In the genomic region with DNA sequence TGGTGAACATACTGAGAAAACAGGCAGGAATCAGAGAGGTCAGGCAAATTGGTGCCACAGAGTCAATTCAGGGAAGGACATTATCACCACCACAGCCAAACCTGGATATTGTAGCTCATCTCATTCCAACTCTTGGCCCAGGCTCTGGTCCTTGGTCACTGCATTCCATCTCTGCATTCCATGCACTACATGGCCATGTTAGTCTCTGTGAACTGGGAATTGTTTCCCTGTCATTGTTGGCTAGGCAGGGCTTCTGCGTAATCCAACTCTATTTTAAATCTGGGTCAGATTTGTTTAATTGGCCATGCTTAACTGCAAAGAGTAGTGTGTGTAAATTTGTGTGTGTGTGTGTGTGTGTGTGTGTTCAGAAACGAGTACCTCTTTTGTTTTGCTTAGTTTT, we compare ENCODE assay signal across 26 cellular contexts.
A peak's percentile ranks its signal among the peaks of the same experiment; 100 is the strongest.
DNase-seq lines count a peak whose midpoint lies in the region; ATAC-seq, FAIRE-seq and TF ChIP-seq lines count a peak whose summit lies in the region.
"Had no signal": no experiment of that assay in that cellular context is flagged by ENCODE, and none has a peak within 500 bp of the region (broad histone marks: within the 10 kb centered on the region; RNA-seq: fewer than 3 reads in every experiment).

No MANE protein-coding gene starts in this region.

- TF ChIP-seq CTCF in IMR-90 (conservative IDR thresholded peaks at IDR 0.05; ENCODE audit: low read depth, low read length) (no peak), fibroblast of the aortic adventitia (IDR thresholded peaks at IDR 0.05; ENCODE audit: insufficient read depth, low read length) (no peak), D721Med (IDR thresholded peaks at IDR 0.05; ENCODE audit: insufficient read depth, missing control alignments) (no peak)

- no CpG with 5 or more reads among the region's 2 CpGs for WGBS in IMR-90 (ENCODE audit: extremely low coverage in 2 of 2, insufficient read length in 1 of 2), 2 experiments
- no CpG with 5 or more reads among the region's 2 CpGs for WGBS in trophoblast cell (ENCODE audit: extremely low coverage, insufficient coverage, insufficient read length)

- H3K18ac ChIP-seq in IMR-90 (ENCODE audit: low read depth, low read length) (peak overlapping the region; percentile 39), trophoblast cell (ENCODE audit: low read length) (no peak overlapping the region)

- no peak for TF ChIP-seq POLR2A in IMR-90 (IDR thresholded peaks at IDR 0.05; ENCODE audit: low read depth, low read length)

- H3K9me3 ChIP-seq in IMR-90 (ENCODE audit: control insufficient read depth, insufficient read depth, low read length) (no peaks in the 10 kb centered on the region), trophoblast cell (ENCODE audit: insufficient read depth, low read depth, low read length) (no peaks in the 10 kb centered on the region)
- H3K9me3 ChIP-seq: esophagus muscularis mucosa, mucosa of descending colon, neutrophil had no signal

- H3K27me3 ChIP-seq in IMR-90 (ENCODE audit: control insufficient read depth, insufficient read depth, low read length) (no peaks in the 10 kb centered on the region), trophoblast cell (ENCODE audit: insufficient read depth, low read length) (no peaks in the 10 kb centered on the region)
- H3K27me3 ChIP-seq: BLaER1, brain microvascular endothelial cell, esophagus muscularis mucosa, neutrophil had no signal

- peak overlapping the region; percentile 6; the same call in 1 of the 2 replicates for H3K27ac ChIP-seq in IMR-90 (ENCODE audit: insufficient read depth, low read length)
- no peak overlapping the region for H3K27ac ChIP-seq in trophoblast cell (ENCODE audit: low read depth, low read length)
- H3K27ac ChIP-seq: BLaER1, brain microvascular endothelial cell, neutrophil had no signal

- peak; percentile 40 for DNase-seq in AG08395 (ENCODE audit: low spot score)
- no peak for DNase-seq in IMR-90
- peak; percentile 53 for DNase-seq in fibroblast of the aortic adventitia (ENCODE audit: low read depth)
- DNase-seq in mucosa of gallbladder (ENCODE audit: low spot score), result peak; percentile 29
- no peak for DNase-seq in trophoblast cell
- DNase-seq in D721Med (ENCODE audit: insufficient read length, low spot score), result no peak
- no peak for DNase-seq in kidney glomerular epithelial cell (lab: John Stamatoyannopoulos, UW)
- no peak for DNase-seq in NCI-H2196 (lab: John Stamatoyannopoulos, UW; ENCODE audit: unreplicated experiment)
- DNase-seq: activated CD4-positive, alpha-beta T cell treated with anti-CD3 and anti-CD28 coated beads, Interleukin-2, amount 10 ng/mL, durations not matched to agents 24 days and 14 days; brain microvascular endothelial cell; effector memory CD8-positive, alpha-beta T cell; glutamatergic neuron; mucosa of descending colon; NCI-H146; NCI-H524; stimulated activated CD4-positive, alpha-beta T cell treated with anti-CD3 and anti-CD28 coated beads, Interleukin-12 subunit alpha, Interleukin-12 subunit beta, amount 100 ng/mL, for 4 hours; stimulated activated CD4-positive, alpha-beta T cell treated with anti-CD3 and anti-CD28 coated beads, Interleukin-4, amount 100 ng/mL, for 4 hours; stimulated activated naive CD8-positive, alpha-beta T cell treated with anti-CD3 and anti-CD28 coated beads, Interleukin-15, Interleukin-2, amounts not matched to agents 100 U/mL and 50 U/mL, for 24 hours; T-helper 17 cell had no signal

- POLR2A ChIA-PET in IMR-90 (lab: Charles Lee; ENCODE audit: unreplicated experiment), result no interaction called here

- no peak; the same call in 1 of the 2 replicates for ATAC-seq in IMR-90 (ENCODE audit: low read depth)
- ATAC-seq: effector memory CD8-positive, alpha-beta T cell; left lobe of liver; mucosa of descending colon; stimulated activated naive CD8-positive, alpha-beta T cell treated with anti-CD3 and anti-CD28 coated beads, Interleukin-15, Interleukin-2, amounts not matched to agents 100 U/mL and 50 U/mL, for 24 hours; T-helper 17 cell had no signal

- H4K91ac ChIP-seq in IMR-90 (ENCODE audit: insufficient read depth, low read depth, low read length), result peak overlapping the region; percentile 7
- H4K91ac ChIP-seq in trophoblast cell (ENCODE audit: low read depth, low read length), result no peak overlapping the region

- peak overlapping the region; percentile 24; the same call in 1 of the 2 replicates for H3K56ac ChIP-seq in IMR-90 (ENCODE audit: extremely low read depth, insufficient read depth, low read length)

- H3K9ac ChIP-seq in IMR-90 (ENCODE audit: low read depth, low read length), result no peak overlapping the region
- no peak overlapping the region for H3K9ac ChIP-seq in trophoblast cell (ENCODE audit: low read length)
- H3K9ac ChIP-seq: BLaER1 had no signal

- no peaks in the 10 kb centered on the region for H3K36me3 ChIP-seq in IMR-90 (ENCODE audit: control insufficient read depth, insufficient read depth, low read length)
- no peaks in the 10 kb centered on the region for H3K36me3 ChIP-seq in trophoblast cell (ENCODE audit: control insufficient read depth in 1 of 2, insufficient read depth in 2 of 2, low read length in 2 of 2)
- H3K36me3 ChIP-seq: BLaER1, brain microvascular endothelial cell, esophagus muscularis mucosa, neutrophil had no signal

- H2BK20ac ChIP-seq in IMR-90 (ENCODE audit: low read depth, low read length), result peak overlapping the region; percentile 81

- H3K4me1 ChIP-seq in IMR-90 (ENCODE audit: control insufficient read depth, insufficient read depth, low read length) (peaks cover 2% of the 10 kb centered on the region), trophoblast cell (ENCODE audit: control insufficient read depth in 1 of 2, insufficient read depth in 2 of 2, low read length in 2 of 2) (no peaks in the 10 kb centered on the region)
- H3K4me1 ChIP-seq: BLaER1 had no signal

- H2BK15ac ChIP-seq in IMR-90 (ENCODE audit: low read depth, low read length), result peak overlapping the region; percentile 37; the same call in 2 of the 3 replicates

- H2AK5ac ChIP-seq in IMR-90 (ENCODE audit: low read depth, low read length) (peak overlapping the region; percentile 25), trophoblast cell (ENCODE audit: low read length) (no peak overlapping the region)

- no TSS peak for BruUV-seq in IMR-90 (replicated peaks; lab: Mats Ljungman, UMichigan)

- H3K4me3 ChIP-seq in IMR-90 (ENCODE audit: insufficient read depth, low read depth, low read length) (no peak overlapping the region), fibroblast of the aortic adventitia (ENCODE audit: low read depth, low read length) (no peak overlapping the region), trophoblast cell (ENCODE audit: low read depth, low read length) (no peak overlapping the region)
- H3K4me3 ChIP-seq: BLaER1, esophagus muscularis mucosa, mucosa of descending colon had no signal

- dilution Hi-C loops in IMR-90 (cut with HindIII; ENCODE audit: low sequenced_read_pairs, unreplicated experiment), result no loop called here

- H3K4me2 ChIP-seq in IMR-90 (ENCODE audit: low read depth, low read length) (no peak overlapping the region), trophoblast cell (ENCODE audit: low read length) (no peak overlapping the region)
- H3K4me2 ChIP-seq: BLaER1 had no signal

- H2AK9ac ChIP-seq in IMR-90 (replicated peaks; ENCODE audit: low read depth, low read length, poor library complexity), result no peak overlapping the region

- H2BK5ac ChIP-seq in IMR-90 (ENCODE audit: low read depth, low read length, poor library complexity, severe bottlenecking) (no peak overlapping the region), trophoblast cell (ENCODE audit: low read depth, low read length, poor library complexity) (no peak overlapping the region)

- H3K4ac ChIP-seq in IMR-90 (ENCODE audit: low read depth, low read length) (peak overlapping the region; percentile 67), trophoblast cell (ENCODE audit: low read depth, low read length) (no peak overlapping the region)

- no peak overlapping the region for H4K12ac ChIP-seq in trophoblast cell (ENCODE audit: low read depth, low read length)

- H3K14ac ChIP-seq in IMR-90 (replicated peaks; ENCODE audit: low read depth, low read length) (peak overlapping the region; percentile 10; the same call in 1 of the 2 replicates), trophoblast cell (ENCODE audit: low read length) (no peak overlapping the region)

- H2AFZ ChIP-seq in IMR-90 (replicated peaks; ENCODE audit: low read length, poor library complexity), result no peak overlapping the region
- no peak overlapping the region for H2AFZ ChIP-seq in trophoblast cell (ENCODE audit: insufficient read depth, low read length, poor library complexity)

- H4K20me1 ChIP-seq in IMR-90 (ENCODE audit: insufficient read depth, low read length), result no peaks in the 10 kb centered on the region
- H4K20me1 ChIP-seq: BLaER1 had no signal

- CTCF ChIA-PET in IMR-90 (lab: Yijun Ruan, JAX), result no interaction called here

- peak overlapping the region; percentile 51 for H4K5ac ChIP-seq in IMR-90 (ENCODE audit: low read depth, low read length)

- H3K79me1 ChIP-seq in IMR-90 (ENCODE audit: low read depth in 1 of 2, low read length in 2 of 2) (no peaks in the 10 kb centered on the region), trophoblast cell (ENCODE audit: low read length) (no peaks in the 10 kb centered on the region)

- peak overlapping the region; percentile 1 to 17; a peak in 1 of 4 replicates for H4K8ac ChIP-seq in IMR-90 (ENCODE audit: low read depth in 2 of 2, low read length in 2 of 2)
- no peak overlapping the region for H4K8ac ChIP-seq in trophoblast cell (ENCODE audit: low read depth, low read length)

- no peak for TF ChIP-seq RAD21 in IMR-90 (IDR thresholded peaks at IDR 0.05; ENCODE audit: low read length)

- H3K79me2 ChIP-seq in trophoblast cell (ENCODE audit: control insufficient read depth, insufficient read depth, low read length, poor library complexity), result no peaks in the 10 kb centered on the region

- H2BK120ac ChIP-seq in IMR-90 (ENCODE audit: low read depth, low read length) (peak overlapping the region; percentile 60), trophoblast cell (ENCODE audit: insufficient read depth, low read length, poor library complexity) (no peak overlapping the region)

- in situ Hi-C loops in IMR-90 (cut with MboI; ENCODE audit: low sequenced_read_pairs), result no loop called here

- no peak overlapping the region for H2BK12ac ChIP-seq in trophoblast cell (ENCODE audit: low read length)

- H3K23ac ChIP-seq in IMR-90 (ENCODE audit: low read depth, low read length), result no peak overlapping the region
- H3K23ac ChIP-seq in trophoblast cell (ENCODE audit: low read length), result no peak overlapping the region

- peaks cover 9% of the 10 kb centered on the region; the same call in 1 of the 2 replicates for H3K9me1 ChIP-seq in IMR-90 (ENCODE audit: insufficient read depth, low read length)

- no peak for FAIRE-seq in D721Med (lab: Jason Lieb, UNC)
- FAIRE-seq: A204.1, H54, RCC 7860 had no signal

- intact Hi-C loops in IMR-90 (cut with micrococcal nuclease), result no loop called here

TF ChIP-seq in IMR-90, 13 proteins besides CTCF, POLR2A, EP300 and RAD21 (continues in another document):
- TF ChIP-seq BHLHE40 (IDR thresholded peaks at IDR 0.05; ENCODE audit: low read depth, low read length), result no peak
- no peak for TF ChIP-seq SMC3 (IDR thresholded peaks at IDR 0.05; ENCODE audit: low read depth, low read length)
- no peak for TF ChIP-seq CEBPB (IDR thresholded peaks at IDR 0.05; ENCODE audit: low read depth, low read length)
- no peak for TF ChIP-seq MAFK (IDR thresholded peaks at IDR 0.05; ENCODE audit: low read depth, low read length)
- no peak for TF ChIP-seq MAZ (IDR thresholded peaks at IDR 0.05; ENCODE audit: borderline replicate concordance, low read depth, low read length)

Comparison
In these comparisons a context has a peak if more than half of its experiments do, and no peak if none do; other contexts are left out.
1. DNase-seq: peak in AG08395 (single experiment), fibroblast of the aortic adventitia (single experiment) and mucosa of gallbladder (single experiment); none in IMR-90 (single experiment), trophoblast cell (0 of 2), D721Med (single experiment), kidney glomerular epithelial cell (single experiment) and NCI-H2196 (single experiment).